In the genomic region with DNA sequence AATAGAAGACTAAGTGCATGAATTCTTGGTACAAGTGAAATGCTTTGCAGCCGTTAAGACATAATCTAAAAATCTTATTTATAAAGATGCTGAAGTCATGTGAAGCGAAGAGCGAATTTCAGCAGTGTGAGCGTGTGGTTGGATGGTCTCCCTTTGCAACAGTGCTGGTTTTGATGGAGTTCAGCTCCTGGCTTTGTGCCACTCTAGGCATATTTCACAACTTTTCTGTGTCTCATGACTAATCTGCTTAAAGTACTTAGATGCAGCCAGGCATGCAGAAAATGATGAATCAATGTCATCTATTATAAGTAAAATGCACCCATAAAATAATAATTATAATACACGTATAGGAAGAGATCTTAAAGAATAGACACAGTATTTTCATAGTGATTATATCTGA, we compare ENCODE assay signal across 9 cellular contexts.
"Had no signal": no experiment of that assay in that cellular context is flagged by ENCODE, and none has a peak within 500 bp of the region (broad histone marks: within the 10 kb centered on the region; RNA-seq: fewer than 3 reads in every experiment).

No MANE protein-coding gene starts in this region.

- DNase-seq: effector memory CD4-positive, alpha-beta T cell; esophagus squamous epithelium; mammary epithelial cell; naive thymus-derived CD8-positive, alpha-beta T cell; stimulated activated CD4-positive, alpha-beta T cell treated with anti-CD3 and anti-CD28 coated beads, Interleukin-2, amount 100 ng/mL, for 24 hours; stimulated activated CD4-positive, alpha-beta T cell treated with anti-CD3 and anti-CD28 coated beads, Interleukin-4, amount 100 ng/mL, for 4 hours; stimulated activated naive B cell treated with anti-CD40 and anti-IgM and Interleukin-4, amounts not matched to agents 10 μg/mL and 1 μg/mL and 100 μg/mL, for 72 hours; stimulated activated naive CD8-positive, alpha-beta T cell treated with anti-CD3 and anti-CD28 coated beads, Interleukin-15, amount 100 ng/mL, for 72 hours; trophoblast cell had no signal
